ENCODE assay signal across 8 cellular contexts in the genomic region with DNA sequence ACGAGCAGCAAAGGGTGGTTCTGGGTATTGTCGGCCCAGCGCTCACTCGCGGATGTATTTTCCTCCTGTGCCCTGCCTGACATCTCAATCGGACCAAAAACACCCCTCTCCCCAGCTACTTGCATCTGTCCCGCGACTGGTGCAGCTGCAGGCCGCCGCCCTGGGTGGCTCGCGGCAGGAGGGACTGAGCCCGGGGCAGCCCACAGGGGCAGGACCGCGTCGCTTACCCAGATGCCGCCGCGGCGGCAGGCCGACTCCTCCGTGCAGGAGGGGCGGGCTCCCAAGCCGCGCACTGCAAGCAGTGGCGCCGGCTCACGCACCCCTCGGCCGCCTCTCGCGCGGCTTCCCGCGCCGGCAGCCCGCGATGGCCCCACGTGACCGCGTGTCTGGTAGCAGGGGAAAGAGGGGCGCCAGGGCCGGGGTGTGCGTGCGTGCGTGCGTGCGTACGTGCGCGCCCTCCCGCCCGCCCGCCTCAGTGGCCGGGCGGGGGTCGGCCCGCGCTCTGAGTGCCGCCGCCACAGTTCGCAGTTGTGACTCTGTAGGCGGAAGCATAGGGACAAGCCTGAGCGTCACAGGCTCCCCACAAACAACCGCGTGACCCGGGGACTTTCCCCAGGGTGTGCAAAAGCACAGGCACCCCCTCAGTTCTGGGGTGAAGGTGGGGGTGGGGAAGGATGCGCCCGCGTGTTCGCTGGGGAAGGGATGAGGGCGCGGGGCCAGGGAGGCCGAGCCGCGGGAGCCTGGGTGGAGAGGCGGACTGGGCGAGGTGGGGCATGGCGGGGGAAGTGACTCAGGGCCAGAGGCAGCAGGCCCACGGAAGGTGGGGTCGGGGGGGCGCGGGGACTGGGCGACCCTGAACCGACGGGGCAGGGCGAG. TPM values are rescaled to one million over a fixed set of nuclear protein-coding genes. Genes with fewer than 3 reads are reported as not detected.
DNase-seq lines count a peak whose midpoint lies in the region; ATAC-seq and TF ChIP-seq lines count a peak whose summit lies in the region.

A gene with protein sequence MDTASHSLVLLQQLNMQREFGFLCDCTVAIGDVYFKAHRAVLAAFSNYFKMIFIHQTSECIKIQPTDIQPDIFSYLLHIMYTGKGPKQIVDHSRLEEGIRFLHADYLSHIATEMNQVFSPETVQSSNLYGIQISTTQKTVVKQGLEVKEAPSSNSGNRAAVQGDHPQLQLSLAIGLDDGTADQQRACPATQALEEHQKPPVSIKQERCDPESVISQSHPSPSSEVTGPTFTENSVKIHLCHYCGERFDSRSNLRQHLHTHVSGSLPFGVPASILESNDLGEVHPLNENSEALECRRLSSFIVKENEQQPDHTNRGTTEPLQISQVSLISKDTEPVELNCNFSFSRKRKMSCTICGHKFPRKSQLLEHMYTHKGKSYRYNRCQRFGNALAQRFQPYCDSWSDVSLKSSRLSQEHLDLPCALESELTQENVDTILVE (minus strand): TSS at position 405 of the 876 bp plus-strand sequence. CDS start 13,305 bp downstream, outside the sequence.

- peak; percentile 76 for DNase-seq in NCI-H526 treated with DMSO at 0.1 percent for 48 hours (lab: John Stamatoyannopoulos, UW)
- DNase-seq in activated CD4-positive, alpha-beta T cell treated with anti-CD3 and anti-CD28 coated beads, Interleukin-2, amount 10 ng/mL, durations not matched to agents 7 days and 5 days = peak; percentile 98
- DNase-seq in coronary artery (ENCODE audit: low spot score) = peak; percentile 96
- DNase-seq in left lung = peak; percentile 94 to 97
- peak; percentile 96 for DNase-seq in stimulated activated CD4-positive, alpha-beta T cell treated with anti-CD3 and anti-CD28 coated beads, Interleukin-2, amount 100 ng/mL, for 4 hours (ENCODE audit: low read depth)

- H3K27me3 Mint-ChIP-seq in activated CD4-positive, alpha-beta T cell treated with anti-CD3 and anti-CD28 coated beads, Interleukin-2, amount 10 ng/mL, durations not matched to agents 7 days and 5 days = no peaks in the 10 kb centered on the region

- no peak for TF ChIP-seq CTCF in coronary artery (IDR thresholded peaks at IDR 0.05)
- no peak for TF ChIP-seq CTCF in left lung (IDR thresholded peaks at IDR 0.05)

- H3K27ac Mint-ChIP-seq in activated CD4-positive, alpha-beta T cell treated with anti-CD3 and anti-CD28 coated beads, Interleukin-2, amount 10 ng/mL, durations not matched to agents 7 days and 5 days = peak within 1 kb of the TSS; percentile 100

- no peaks in the 10 kb centered on the region for H3K9me3 Mint-ChIP-seq in activated CD4-positive, alpha-beta T cell treated with anti-CD3 and anti-CD28 coated beads, Interleukin-2, amount 10 ng/mL, durations not matched to agents 7 days and 5 days

- POLR2A ChIA-PET in activated CD4-positive, alpha-beta T cell treated with anti-CD3 and anti-CD28 coated beads, Interleukin-2, amount 10 ng/mL, durations not matched to agents 7 days and 5 days (lab: Charles Lee) = interaction anchor here (0.6 kb wide), 1 partner anchor 77 kb away, joined by 3 read pairs; no protein-coding TSS in a partner anchor

- H3K4me3 ChIP-seq in BLaER1 = peak within 1 kb of the TSS; percentile 94
- H3K4me3 ChIP-seq in coronary artery = peak within 1 kb of the TSS; percentile 91
- peak within 1 kb of the TSS; percentile 86 for H3K4me3 ChIP-seq in left lung

- H3K27ac ChIP-seq in BLaER1 (peak within 1 kb of the TSS; percentile 100), coronary artery (peak within 1 kb of the TSS; percentile 99 to 100), left lung (peak within 1 kb of the TSS; percentile 100)

- H3K9me3 ChIP-seq in BLaER1 (no peaks in the 10 kb centered on the region), left lung (no peaks in the 10 kb centered on the region)

- H3K4me1 Mint-ChIP-seq in activated CD4-positive, alpha-beta T cell treated with anti-CD3 and anti-CD28 coated beads, Interleukin-2, amount 10 ng/mL, durations not matched to agents 7 days and 5 days = peaks cover 59% of the 10 kb centered on the region

- H3K27me3 ChIP-seq in BLaER1 (no peaks in the 10 kb centered on the region), left lung (no peaks in the 10 kb centered on the region)

- peaks cover 58% of the 10 kb centered on the region for H3K36me3 Mint-ChIP-seq in activated CD4-positive, alpha-beta T cell treated with anti-CD3 and anti-CD28 coated beads, Interleukin-2, amount 10 ng/mL, durations not matched to agents 7 days and 5 days (ENCODE audit: low read depth)

- ATAC-seq in GM19324 (IDR thresholded peaks at IDR 0.05; ENCODE audit: low FRiP score, unreplicated experiment) (peak; percentile 69), HG03460 (IDR thresholded peaks at IDR 0.05; ENCODE audit: unreplicated experiment) (peak; percentile 53), left lung (peak; percentile 75)

- peaks cover 50% of the 10 kb centered on the region for H4K20me1 ChIP-seq in BLaER1

- H3K4me1 ChIP-seq in BLaER1 (peaks cover 63% of the 10 kb centered on the region), left lung (peaks cover 36 to 70% of the 10 kb centered on the region in 2 donors)

- CTCF ChIA-PET in activated CD4-positive, alpha-beta T cell treated with anti-CD3 and anti-CD28 coated beads, Interleukin-2, amount 10 ng/mL, durations not matched to agents 7 days and 5 days (lab: Charles Lee) = interaction anchor here (1.1 to 1.6 kb wide), 3 partner anchors 7 to 17 kb away, joined by 3 to 5 read pairs (median 5); no protein-coding TSS in a partner anchor

- intact Hi-C loops in left lung (cut with DNase I) = no loop called here

- H3K4me2 ChIP-seq in BLaER1 = peak within 1 kb of the TSS; percentile 94

- H3K9ac ChIP-seq in BLaER1 = peak within 1 kb of the TSS; percentile 100

- H3K4me3 Mint-ChIP-seq in activated CD4-positive, alpha-beta T cell treated with anti-CD3 and anti-CD28 coated beads, Interleukin-2, amount 10 ng/mL, durations not matched to agents 7 days and 5 days = peak within 1 kb of the TSS; percentile 99

- H3K36me3 ChIP-seq in BLaER1 = peaks cover 7% of the 10 kb centered on the region; the same call in 1 of the 2 replicates
- H3K36me3 ChIP-seq in left lung = no peaks in the 10 kb centered on the region

RNA-seq across cellular contexts. Expression of the gene that starts here (rescaled TPM):
- 10 to 100 TPM; 29.2 to 31.2 TPM for total RNA-seq in activated CD4-positive, alpha-beta T cell treated with anti-CD3 and anti-CD28 coated beads, Interleukin-2, amount 10 ng/mL, durations not matched to agents 7 days and 5 days
- 10 to 100 TPM; 10.1 to 11.2 TPM for total RNA-seq in left lung

Comparison
In these comparisons a context has a peak if more than half of its experiments do, and no peak if none do; other contexts are left out.
1. Peak in every context shown above with its lines: DNase-seq, ATAC-seq, H3K4me3 ChIP-seq and H3K27ac ChIP-seq.